In the genomic region with DNA sequence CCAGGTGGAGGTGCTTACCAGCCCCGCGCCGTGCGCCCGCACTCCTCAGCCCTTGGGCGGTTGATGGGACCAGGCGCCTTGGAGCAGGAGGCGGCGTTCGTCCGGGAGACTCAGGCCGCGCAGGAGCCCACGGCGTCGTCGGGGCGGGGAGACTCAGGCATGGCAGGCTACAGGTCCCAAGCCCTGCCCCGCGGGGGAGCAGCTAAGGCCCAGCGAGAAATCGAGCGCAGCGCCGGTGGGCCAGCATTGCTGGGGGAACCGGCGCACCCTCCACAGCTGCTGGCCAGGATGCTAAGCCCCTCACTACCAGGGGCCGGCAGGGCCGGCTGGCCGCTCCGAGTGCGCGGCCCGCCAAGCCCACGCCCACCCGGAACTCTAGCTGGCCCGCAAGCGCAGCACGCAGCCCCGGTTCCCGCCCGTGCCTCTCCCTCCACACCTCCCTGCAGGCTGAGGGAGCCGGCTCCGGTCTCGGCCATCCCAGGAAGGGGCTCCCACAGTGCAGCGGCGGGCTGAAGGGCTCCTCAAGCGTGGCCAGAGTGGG, we compare ENCODE assay signal across 5 cellular contexts.
DNase-seq lines count a peak whose midpoint lies in the region; FAIRE-seq and TF ChIP-seq lines count a peak whose summit lies in the region.
"Not testable (repeated sequence)": the region's sequence is repeated elsewhere in the genome, so short reads cannot be mapped to it uniquely, and the experiment has no call there.

No MANE protein-coding gene starts in this region.

- not testable (repeated sequence) for H3K4ac ChIP-seq in neuronal stem cell (ENCODE audit: low read length)

- not testable (repeated sequence) for H3K4me1 ChIP-seq in kidney (ENCODE audit: control insufficient read depth in 1 of 2, insufficient read depth in 1 of 2, low read depth in 1 of 2, low read length in 2 of 2); neuronal stem cell (ENCODE audit: control insufficient read depth in 2 of 2, insufficient read depth in 1 of 2, low read depth in 1 of 2, low read length in 2 of 2); testis

- H3K4me3 ChIP-seq in kidney (ENCODE audit: low read length in 2 of 2): not testable (repeated sequence)
- H3K4me3 ChIP-seq in neuronal stem cell (ENCODE audit: low read length in 2 of 2) (peak overlapping the region in 1 of 2 donors; percentile 34), testis (peak overlapping the region; percentile 41 to 61)

- H3K18ac ChIP-seq in neuronal stem cell (ENCODE audit: low read length): not testable (repeated sequence)

- H3K36me3 ChIP-seq in kidney (ENCODE audit: control insufficient read depth in 1 of 2, insufficient read depth in 2 of 2, low read length in 2 of 2); neuronal stem cell (replicated peaks in 1 of 2; ENCODE audit: control insufficient read depth in 2 of 2, insufficient read depth in 2 of 2, low read length in 2 of 2); testis (ENCODE audit: low read depth, missing control alignments): not testable (repeated sequence)

- not testable (repeated sequence) for H3K27ac ChIP-seq in kidney (ENCODE audit: low read depth in 2 of 2, low read length in 2 of 2); neuronal stem cell (replicated peaks; ENCODE audit: low read length); testis

- not testable (repeated sequence) for H3K79me1 ChIP-seq in neuronal stem cell (ENCODE audit: low read depth, low read length)

- DNase-seq in DMS53 (lab: John Stamatoyannopoulos, UW) (peak; percentile 53), chondrocyte (ENCODE audit: low spot score) (peak; percentile 84), kidney (peak; percentile 66), testis (peak; percentile 17)
- not testable (repeated sequence) for DNase-seq in neuronal stem cell (ENCODE audit: low spot score)

- not testable (repeated sequence) for H3K9me3 Mint-ChIP-seq in chondrocyte (ENCODE audit: low read depth)

- not testable (repeated sequence) for H3K27ac Mint-ChIP-seq in chondrocyte (ENCODE audit: unreplicated experiment)

- TF ChIP-seq POLR2A in testis (IDR thresholded peaks at IDR 0.05): not testable (repeated sequence)

- H4K8ac ChIP-seq in neuronal stem cell (ENCODE audit: low read depth, low read length): not testable (repeated sequence)

- not testable (repeated sequence) for H3K27me3 Mint-ChIP-seq in chondrocyte (ENCODE audit: low read depth)

- not testable (repeated sequence) for TF ChIP-seq CTCF in chondrocyte (IDR thresholded peaks at IDR 0.05); kidney (IDR thresholded peaks at IDR 0.05; ENCODE audit: borderline replicate concordance, extremely low read depth, insufficient read depth); testis (IDR thresholded peaks at IDR 0.05)

- H4K91ac ChIP-seq in neuronal stem cell (ENCODE audit: low read depth, low read length, poor library complexity): not testable (repeated sequence)

- not testable (repeated sequence) for H3K4me3 Mint-ChIP-seq in chondrocyte (ENCODE audit: unreplicated experiment)

- not testable (repeated sequence) for H3K23ac ChIP-seq in neuronal stem cell (ENCODE audit: low read depth, low read length, poor library complexity)

- not testable (repeated sequence) for H2BK120ac ChIP-seq in neuronal stem cell (ENCODE audit: low read depth, low read length)

- not testable (repeated sequence) for H3K36me3 Mint-ChIP-seq in chondrocyte (ENCODE audit: low read depth)

- H2BK12ac ChIP-seq in neuronal stem cell (ENCODE audit: low read length): peak overlapping the region; percentile 22

- H2AK5ac ChIP-seq in neuronal stem cell (ENCODE audit: low read depth, low read length): not testable (repeated sequence)

- not testable (repeated sequence) for H2AFZ ChIP-seq in neuronal stem cell (ENCODE audit: low read length)

- intact Hi-C loops in kidney (cut with DNase I); testis (cut with DNase I; ENCODE audit: low total_unique reads): not testable (repeated sequence)

- not testable (repeated sequence) for H3K4me2 ChIP-seq in neuronal stem cell (ENCODE audit: insufficient read depth, low read length, poor library complexity, severe bottlenecking)

- not testable (repeated sequence) for H3K4me1 Mint-ChIP-seq in chondrocyte (ENCODE audit: low read depth)

- H2BK5ac ChIP-seq in neuronal stem cell (ENCODE audit: low read length): not testable (repeated sequence)

- not testable (repeated sequence) for H3K9me3 ChIP-seq in kidney (ENCODE audit: control insufficient read depth in 1 of 2, low read length in 2 of 2); neuronal stem cell (replicated peaks in 1 of 2; ENCODE audit: control insufficient read depth in 2 of 2, insufficient read depth in 1 of 2, low read depth in 1 of 2, low read length in 2 of 2); testis

- H3K27me3 ChIP-seq in neuronal stem cell (ENCODE audit: control insufficient read depth in 3 of 3, insufficient read depth in 3 of 3, low read depth in 1 of 3, low read length in 3 of 3); testis: not testable (repeated sequence)

- FAIRE-seq in kidney (lab: Jason Lieb, UNC): not testable (repeated sequence)

- H2BK15ac ChIP-seq in neuronal stem cell (ENCODE audit: low read length): not testable (repeated sequence)

- H3K14ac ChIP-seq in neuronal stem cell (ENCODE audit: low read length): not testable (repeated sequence)

- WGBS in neuronal stem cell (ENCODE audit: extremely low coverage in 2 of 2, insufficient read length in 2 of 2, insufficient replicate concordance in 1 of 2), 2 donors: no CpG with 5 or more reads among the region's 48 CpGs
- WGBS in testis, 2 donors: 79 to 81% methylated on average over 17 to 47 of the region's 48 CpGs

- not testable (repeated sequence) for H3K9ac ChIP-seq in kidney (ENCODE audit: low read length in 2 of 2); neuronal stem cell (ENCODE audit: low read depth, low read length, poor library complexity)
